Comparison of ENCODE assay signal across 12 cellular contexts in the genomic region with DNA sequence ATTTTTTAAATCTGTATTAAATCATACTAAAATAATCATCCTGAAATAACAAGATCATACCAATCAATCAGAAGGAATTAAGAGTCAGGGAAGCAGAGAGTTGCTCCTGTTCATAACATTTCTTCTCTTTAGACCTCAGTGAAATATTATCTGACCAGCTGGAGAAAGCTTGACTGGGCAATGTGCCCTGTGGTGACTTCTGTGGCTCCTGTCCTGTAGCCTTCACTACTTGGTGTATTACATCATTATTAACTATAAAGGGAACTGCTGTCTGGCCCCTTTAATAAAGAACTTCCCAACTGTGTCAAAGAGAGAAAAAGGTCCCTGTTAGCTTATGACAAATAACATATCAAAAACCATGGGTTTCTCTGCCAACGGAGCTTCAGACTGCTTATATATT. TPM values are rescaled to one million over a fixed set of nuclear protein-coding genes. Genes with fewer than 3 reads are reported as not detected.
DNase-seq lines count a peak whose midpoint lies in the region; TF ChIP-seq lines count a peak whose summit lies in the region.
"Had no signal": no experiment of that assay in that cellular context is flagged by ENCODE, and none has a peak within 500 bp of the region (broad histone marks: within the 10 kb centered on the region; RNA-seq: fewer than 3 reads in every experiment).

No MANE protein-coding gene starts in this region.

- DNase-seq in Calu3 (peak; percentile 6), NCI-H2196 (lab: John Stamatoyannopoulos, UW; ENCODE audit: unreplicated experiment) (peak; percentile 7), astrocyte of the hippocampus (ENCODE audit: low read depth, low spot score) (peak; percentile 83), kidney tubule cell (ENCODE audit: low spot score) (peak; percentile 54), NCI-H2029 (lab: John Stamatoyannopoulos, UW) (no peak), HEK293T (ENCODE audit: extremely low spot score) (no peak), T-helper 1 cell (no peak)
- DNase-seq in stimulated activated naive CD4-positive, alpha-beta T cell treated with Interleukin-2 at 50 U/mL for 16 hours (lab: John Stamatoyannopoulos, UW), result no peak
- DNase-seq: NCI-H146, occipital lobe, T-helper 17 cell had no signal

- no peaks in the 10 kb centered on the region for H3K36me3 Mint-ChIP-seq in Calu3 (ENCODE audit: insufficient read depth, unreplicated experiment)
- H3K36me3 Mint-ChIP-seq: activated naive CD8-positive, alpha-beta T cell had no signal

- intact Hi-C loops in Calu3 (cut with micrococcal nuclease; ENCODE audit: unreplicated experiment), result no loop called here

- peaks cover 7% of the 10 kb centered on the region for H3K4me1 Mint-ChIP-seq in Calu3 (ENCODE audit: low read depth, unreplicated experiment)

- no peak for TF ChIP-seq CTCF in Calu3 (IDR thresholded peaks at IDR 0.05; ENCODE audit: unreplicated experiment)

- no peaks in the 10 kb centered on the region for H3K27me3 Mint-ChIP-seq in Calu3 (ENCODE audit: unreplicated experiment)
- H3K27me3 Mint-ChIP-seq: T-helper 17 cell had no signal

- H3K9me3 Mint-ChIP-seq in Calu3 (ENCODE audit: low read depth, unreplicated experiment), result no peaks in the 10 kb centered on the region

- POLR2A ChIA-PET in HEK293T (lab: Yijun Ruan, JAX), result no interaction called here

- BruUV-seq in Calu3 (replicated peaks; lab: Mats Ljungman, UMichigan), result no TSS peak

- no peak overlapping the region for H3K27ac Mint-ChIP-seq in Calu3 (ENCODE audit: unreplicated experiment)
- H3K27ac Mint-ChIP-seq: activated naive CD8-positive, alpha-beta T cell; T-helper 17 cell had no signal

- CTCF ChIA-PET in Calu3 (lab: Charles Lee) (no interaction called here), HEK293T (lab: Yijun Ruan, JAX) (no interaction called here)

- H3K4me3 Mint-ChIP-seq in Calu3 (ENCODE audit: low read depth, unreplicated experiment), result no peak overlapping the region
- H3K4me3 Mint-ChIP-seq: activated naive CD8-positive, alpha-beta T cell; T-helper 17 cell had no signal

TF ChIP-seq in HEK293T, 16 proteins besides CTCF, POLR2A, EP300 and RAD21:
- TF ChIP-seq, protein P1, sequence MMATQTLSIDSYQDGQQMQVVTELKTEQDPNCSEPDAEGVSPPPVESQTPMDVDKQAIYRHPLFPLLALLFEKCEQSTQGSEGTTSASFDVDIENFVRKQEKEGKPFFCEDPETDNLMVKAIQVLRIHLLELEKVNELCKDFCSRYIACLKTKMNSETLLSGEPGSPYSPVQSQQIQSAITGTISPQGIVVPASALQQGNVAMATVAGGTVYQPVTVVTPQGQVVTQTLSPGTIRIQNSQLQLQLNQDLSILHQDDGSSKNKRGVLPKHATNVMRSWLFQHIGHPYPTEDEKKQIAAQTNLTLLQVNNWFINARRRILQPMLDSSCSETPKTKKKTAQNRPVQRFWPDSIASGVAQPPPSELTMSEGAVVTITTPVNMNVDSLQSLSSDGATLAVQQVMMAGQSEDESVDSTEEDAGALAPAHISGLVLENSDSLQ (IDR thresholded peaks at IDR 0.05), result no peak
- no peak for TF ChIP-seq NFRKB (IDR thresholded peaks at IDR 0.05)
- TF ChIP-seq ZNF384 (IDR thresholded peaks at IDR 0.05), result no peak
- no peak for TF ChIP-seq FOXM1 (IDR thresholded peaks at IDR 0.05; ENCODE audit: borderline replicate concordance)
- TF ChIP-seq TARDBP (IDR thresholded peaks at IDR 0.05), result no peak
- no peak for TF ChIP-seq CTBP1 (IDR thresholded peaks at IDR 0.05; ENCODE audit: borderline replicate concordance)
TF ChIP-seq in HEK293T: peak in this region for 0.

RNA-seq across cellular contexts. Expression of a gene that starts 18.0 kb away (rescaled TPM):
- total RNA-seq in Calu3 (2022), result 10.8 and 13.1 TPM in 2 replicates

Comparison
In these comparisons a context has a peak if more than half of its experiments do, and no peak if none do; other contexts are left out.
1. DNase-seq: peak in Calu3 (single experiment), NCI-H2196 (single experiment), astrocyte of the hippocampus (single experiment) and kidney tubule cell (single experiment); none in stimulated activated naive CD4-positive, alpha-beta T cell treated with Interleukin-2 at 50 U/mL for 16 hours (single experiment), NCI-H2029 (single experiment), HEK293T (single experiment) and T-helper 1 cell (0 of 5).